ENCODE assay signal across 21 cellular contexts in genomic region chr2:104734937-104735586, GRCh38.
A peak's percentile ranks its signal among the peaks of the same experiment; 100 is the strongest.
DNase-seq lines count a peak whose midpoint lies in the region; ATAC-seq and TF ChIP-seq lines count a peak whose summit lies in the region.
"Had no signal": no experiment of that assay in that cellular context is flagged by ENCODE, and none has a peak within 500 bp of the region (broad histone marks: within the 10 kb centered on the region; RNA-seq: fewer than 3 reads in every experiment).

No MANE protein-coding gene starts in this region.

- H3K4me1 Mint-ChIP-seq in activated T-cell treated with anti-CD3 and anti-CD28 coated beads, Interleukin-2, amount 50 U/mL, for 4 hours (ENCODE audit: low read depth): no peaks in the 10 kb centered on the region
- H3K4me1 Mint-ChIP-seq: activated CD8-positive, alpha-beta memory T cell treated with anti-CD3 and anti-CD28 coated beads, Interleukin-2, amount 10 ng/mL, durations not matched to agents 7 days and 5 days; stimulated activated effector memory CD8-positive, alpha-beta T cell treated with anti-CD3 and anti-CD28 coated beads, Interleukin-12 subunit alpha, Interleukin-12 subunit beta, amount 100 ng/mL, for 72 hours had no signal

- H3K27ac ChIP-seq in WERI-Rb-1: no peak overlapping the region
- H3K27ac ChIP-seq: epithelial cell of prostate, vagina had no signal

- H3K9me3 Mint-ChIP-seq in activated T-cell treated with anti-CD3 and anti-CD28 coated beads, Interleukin-2, amount 50 U/mL, for 4 hours: peaks cover 6% of the 10 kb centered on the region

- H3K27me3 Mint-ChIP-seq in activated T-cell treated with anti-CD3 and anti-CD28 coated beads, Interleukin-2, amount 50 U/mL, for 4 hours (ENCODE audit: low read depth): no peaks in the 10 kb centered on the region
- H3K27me3 Mint-ChIP-seq: activated CD8-positive, alpha-beta memory T cell treated with anti-CD3 and anti-CD28 coated beads, Interleukin-2, amount 10 ng/mL, durations not matched to agents 7 days and 5 days had no signal

- no peak overlapping the region for H3K4me3 ChIP-seq in WERI-Rb-1 (ENCODE audit: low read depth, low read length)
- H3K4me3 ChIP-seq: vagina had no signal

- TF ChIP-seq CTCF in WERI-Rb-1 (IDR thresholded peaks at IDR 0.05; ENCODE audit: low read depth, low read length): no peak

- H3K36me3 ChIP-seq in WERI-Rb-1: no peaks in the 10 kb centered on the region
- H3K36me3 ChIP-seq: vagina had no signal

- no peak overlapping the region for H3K4me3 Mint-ChIP-seq in activated T-cell treated with anti-CD3 and anti-CD28 coated beads, Interleukin-2, amount 50 U/mL, for 4 hours
- H3K4me3 Mint-ChIP-seq: activated CD8-positive, alpha-beta memory T cell treated with anti-CD3 and anti-CD28 coated beads, Interleukin-2, amount 10 ng/mL, durations not matched to agents 7 days and 5 days; stimulated activated effector memory CD8-positive, alpha-beta T cell treated with anti-CD3 and anti-CD28 coated beads, Interleukin-12 subunit alpha, Interleukin-12 subunit beta, amount 100 ng/mL, for 72 hours had no signal

- H3K27me3 ChIP-seq in WERI-Rb-1 (ENCODE audit: insufficient read depth, low read depth, severe bottlenecking): peaks cover 52% of the 10 kb centered on the region
- H3K27me3 ChIP-seq: vagina had no signal

- H3K36me3 Mint-ChIP-seq in activated T-cell treated with anti-CD3 and anti-CD28 coated beads, Interleukin-2, amount 50 U/mL, for 4 hours (ENCODE audit: insufficient read depth): no peaks in the 10 kb centered on the region
- H3K36me3 Mint-ChIP-seq: activated CD8-positive, alpha-beta memory T cell treated with anti-CD3 and anti-CD28 coated beads, Interleukin-2, amount 10 ng/mL, durations not matched to agents 7 days and 5 days; naive thymus-derived CD4-positive, alpha-beta T cell; stimulated activated effector memory CD8-positive, alpha-beta T cell treated with anti-CD3 and anti-CD28 coated beads, Interleukin-12 subunit alpha, Interleukin-12 subunit beta, amount 100 ng/mL, for 72 hours had no signal

- H3K9me3 ChIP-seq in WERI-Rb-1 (ENCODE audit: severe bottlenecking): no peaks in the 10 kb centered on the region
- H3K9me3 ChIP-seq: SK-N-SH, vagina had no signal

- DNase-seq in AML-193 (lab: John Stamatoyannopoulos, UW) (peak; percentile 46 to 61), RPMI8226 (peak; percentile 18), H4 (ENCODE audit: low spot score) (no peak), COLO829 (ENCODE audit: low spot score) (no peak), WERI-Rb-1 (no peak)
- no peak for DNase-seq in activated T-cell treated with anti-CD3 and anti-CD28 coated beads, Interleukin-2, amount 50 U/mL, for 4 hours
- DNase-seq: activated CD8-positive, alpha-beta memory T cell treated with anti-CD3 and anti-CD28 coated beads, Interleukin-2, amount 10 ng/mL, durations not matched to agents 7 days and 5 days; central memory CD4-positive, alpha-beta T cell; DMS53; left ventricle myocardium superior; naive thymus-derived CD4-positive, alpha-beta T cell; NCI-H2171; OCI-M1; right cardiac atrium; SK-N-SH; stimulated activated CD4-positive, alpha-beta T cell treated with anti-CD3 and anti-CD28 coated beads, Interleukin-4, amount 100 ng/mL, for 24 hours had no signal

- ATAC-seq in GM18519 (IDR thresholded peaks at IDR 0.05; ENCODE audit: low FRiP score, unreplicated experiment): peak; percentile 61
- peak; percentile 70 for ATAC-seq in HG03378 (IDR thresholded peaks at IDR 0.05; ENCODE audit: unreplicated experiment)
- no peak for ATAC-seq in activated T-cell treated with anti-CD3 and anti-CD28 coated beads, Interleukin-2, amount 50 U/mL, for 4 hours
- ATAC-seq: activated CD8-positive, alpha-beta memory T cell treated with anti-CD3 and anti-CD28 coated beads, Interleukin-2, amount 10 ng/mL, durations not matched to agents 7 days and 5 days; left ventricle myocardium superior; naive thymus-derived CD4-positive, alpha-beta T cell; right cardiac atrium; stimulated activated effector memory CD8-positive, alpha-beta T cell treated with anti-CD3 and anti-CD28 coated beads, Interleukin-12 subunit alpha, Interleukin-12 subunit beta, amount 100 ng/mL, for 72 hours had no signal

Comparison
In these comparisons a context has a peak if more than half of its experiments do, and no peak if none do; other contexts are left out.
1. DNase-seq: peak in AML-193 (2 of 2) and RPMI8226 (single experiment); none in H4 (single experiment), activated T-cell treated with anti-CD3 and anti-CD28 coated beads, Interleukin-2, amount 50 U/mL, for 4 hours (single experiment), COLO829 (single experiment) and WERI-Rb-1 (single experiment).
2. ATAC-seq: peak in GM18519 (single experiment) and HG03378 (single experiment); none in activated T-cell treated with anti-CD3 and anti-CD28 coated beads, Interleukin-2, amount 50 U/mL, for 4 hours (0 of 2).